ENCODE assay signal across 26 cellular contexts in the genomic region with DNA sequence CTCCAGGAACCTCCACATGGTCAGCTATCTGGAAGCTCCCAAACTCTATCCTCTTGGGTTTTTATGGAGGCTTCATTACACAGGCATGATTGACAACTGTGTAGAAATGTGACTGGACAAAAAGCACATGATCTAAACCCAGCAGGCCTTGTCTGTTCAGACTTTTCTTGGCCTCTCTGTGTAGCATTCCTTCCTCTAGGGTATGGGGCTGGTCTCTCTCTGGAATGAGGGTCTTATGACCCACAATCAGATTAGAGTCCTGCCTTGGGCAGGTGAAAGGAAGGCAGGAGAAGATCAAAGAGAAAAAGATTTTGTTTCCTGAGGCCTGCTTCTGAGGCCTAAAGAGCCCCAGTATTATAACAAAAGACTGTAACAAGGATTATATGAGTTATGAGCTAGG.
"Had no signal": no experiment of that assay in that cellular context is flagged by ENCODE, and none has a peak within 500 bp of the region (broad histone marks: within the 10 kb centered on the region; RNA-seq: fewer than 3 reads in every experiment).

No MANE protein-coding gene starts in this region.

- H3K36me3 ChIP-seq: colonic mucosa, esophagus muscularis mucosa, gastroesophageal sphincter, heart left ventricle, left lung, prostate gland, thoracic aorta, tibial nerve, upper lobe of right lung, uterus had no signal

- H3K9me3 Mint-ChIP-seq: dendritic cell treated with granulocyte-macrophage colony-stimulating factor and Interleukin-4, amounts not matched to agents 40 ng/mL and 50 ng/mL, for 4 days; naive thymus-derived CD8-positive, alpha-beta T cell; nephron progenitor cell; stimulated activated naive B cell treated with anti-CD40 and anti-IgM and Interleukin-4, amounts not matched to agents 10 μg/mL and 1 μg/mL and 100 μg/mL, for 72 hours; stimulated activated naive CD8-positive, alpha-beta T cell treated with anti-CD3 and anti-CD28 coated beads, Interleukin-15, Interleukin-2, amounts not matched to agents 100 ng/mL and 50 ng/mL, for 24 hours had no signal

- H3K4me1 Mint-ChIP-seq: naive thymus-derived CD8-positive, alpha-beta T cell; stimulated activated naive B cell treated with anti-CD40 and anti-IgM and Interleukin-4, amounts not matched to agents 10 μg/mL and 1 μg/mL and 100 μg/mL, for 72 hours had no signal

- H3K4me1 ChIP-seq: colonic mucosa, esophagus muscularis mucosa, foreskin keratinocyte, gastroesophageal sphincter, heart left ventricle, left lung, parathyroid adenoma, prostate gland, tibial nerve, upper lobe of right lung, uterus had no signal

- ATAC-seq: foreskin keratinocyte; gastroesophageal sphincter; heart left ventricle; left cardiac atrium; left lung; naive thymus-derived CD8-positive, alpha-beta T cell; right cardiac atrium; stimulated activated naive B cell treated with anti-CD40 and anti-IgM and Interleukin-4, amounts not matched to agents 10 μg/mL and 1 μg/mL and 100 μg/mL, for 72 hours; upper lobe of right lung had no signal

- FAIRE-seq: endothelial cell of umbilical vein had no signal

- DNase-seq: colonic mucosa; effector CD8-positive, alpha-beta T cell; foreskin keratinocyte; heart left ventricle; left cardiac atrium; left lung; mesenchymal stem cell; naive thymus-derived CD8-positive, alpha-beta T cell; nephron progenitor cell; right cardiac atrium; stimulated activated CD4-positive, alpha-beta T cell treated with anti-CD3 and anti-CD28 coated beads, Interleukin-15, amount 100 ng/mL, for 24 hours; stimulated activated CD4-positive, alpha-beta T cell treated with anti-CD3 and anti-CD28 coated beads, Interleukin-2, amount 100 ng/mL, for 48 hours; stimulated activated naive B cell treated with anti-CD40 and anti-IgM and Interleukin-4, amounts not matched to agents 10 μg/mL and 1 μg/mL and 100 μg/mL, for 72 hours; upper lobe of right lung; uterus had no signal

- H2AFZ ChIP-seq: hepatocyte, parathyroid adenoma had no signal

- H3K4me2 ChIP-seq: hepatocyte had no signal

- H3K27me3 Mint-ChIP-seq: dendritic cell treated with granulocyte-macrophage colony-stimulating factor and Interleukin-4, amounts not matched to agents 40 ng/mL and 50 ng/mL, for 4 days; stimulated activated naive CD8-positive, alpha-beta T cell treated with anti-CD3 and anti-CD28 coated beads, Interleukin-15, Interleukin-2, amounts not matched to agents 100 ng/mL and 50 ng/mL, for 24 hours had no signal

- H3K36me3 Mint-ChIP-seq: stimulated activated naive B cell treated with anti-CD40 and anti-IgM and Interleukin-4, amounts not matched to agents 10 μg/mL and 1 μg/mL and 100 μg/mL, for 72 hours had no signal

- H3K9me3 ChIP-seq: colonic mucosa, esophagus muscularis mucosa, gastroesophageal sphincter, heart left ventricle, left lung, prostate gland, thoracic aorta, upper lobe of right lung, uterus had no signal

- H3K4me3 ChIP-seq: colonic mucosa, esophagus muscularis mucosa, gastroesophageal sphincter, heart left ventricle, hepatocyte, left lung, prostate gland, skin epidermis, thoracic aorta, tibial nerve, upper lobe of right lung, uterus had no signal

- H3K27me3 ChIP-seq: colonic mucosa, hepatocyte, left lung, tibial nerve, upper lobe of right lung, uterus had no signal

- H3K27ac ChIP-seq: colonic mucosa, esophagus muscularis mucosa, foreskin keratinocyte, gastroesophageal sphincter, heart left ventricle, hepatocyte, left lung, parathyroid adenoma, prostate gland, skin epidermis, thoracic aorta, tibial nerve, upper lobe of right lung, uterus had no signal

- H3K27ac Mint-ChIP-seq: dendritic cell treated with granulocyte-macrophage colony-stimulating factor and Interleukin-4, amounts not matched to agents 40 ng/mL and 50 ng/mL, for 4 days; naive thymus-derived CD8-positive, alpha-beta T cell; nephron progenitor cell; stimulated activated naive B cell treated with anti-CD40 and anti-IgM and Interleukin-4, amounts not matched to agents 10 μg/mL and 1 μg/mL and 100 μg/mL, for 72 hours; stimulated activated naive CD8-positive, alpha-beta T cell treated with anti-CD3 and anti-CD28 coated beads, Interleukin-15, Interleukin-2, amounts not matched to agents 100 ng/mL and 50 ng/mL, for 24 hours had no signal

- H3K79me2 ChIP-seq: hepatocyte, parathyroid adenoma had no signal

- H3K4me3 Mint-ChIP-seq: dendritic cell treated with granulocyte-macrophage colony-stimulating factor and Interleukin-4, amounts not matched to agents 40 ng/mL and 50 ng/mL, for 4 days; naive thymus-derived CD8-positive, alpha-beta T cell; nephron progenitor cell; stimulated activated naive B cell treated with anti-CD40 and anti-IgM and Interleukin-4, amounts not matched to agents 10 μg/mL and 1 μg/mL and 100 μg/mL, for 72 hours; stimulated activated naive CD8-positive, alpha-beta T cell treated with anti-CD3 and anti-CD28 coated beads, Interleukin-15, Interleukin-2, amounts not matched to agents 100 ng/mL and 50 ng/mL, for 24 hours had no signal

- H3K9ac ChIP-seq: parathyroid adenoma had no signal
